ENCODE assay signal across 7 cellular contexts in the genomic region with DNA sequence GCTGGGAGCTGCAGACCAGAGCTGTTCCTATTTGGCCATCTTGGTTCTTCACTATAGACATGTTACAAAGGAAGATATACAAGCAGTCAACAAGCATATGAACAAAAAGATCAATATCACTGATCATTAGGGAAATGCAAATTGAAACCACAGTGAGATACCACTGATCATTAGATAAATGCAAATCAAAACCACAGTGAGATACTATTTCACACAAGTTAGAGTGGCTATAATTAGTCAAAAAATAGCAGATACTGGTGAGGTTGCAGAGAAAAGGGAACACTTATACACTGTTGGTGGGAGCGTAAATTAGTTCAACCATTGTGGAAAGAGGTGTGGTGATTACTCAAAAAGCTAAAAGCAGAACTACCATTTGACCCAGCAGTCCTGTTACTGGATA.
ATAC-seq lines count a peak whose summit lies in the region.

No MANE protein-coding gene starts in this region.

- ATAC-seq in GM18502 (IDR thresholded peaks at IDR 0.05; ENCODE audit: poor library complexity, unreplicated experiment) = peak; percentile 63
- peak; percentile 96 for ATAC-seq in GM18867 (IDR thresholded peaks at IDR 0.05; ENCODE audit: unreplicated experiment)
- peak; percentile 92 for ATAC-seq in GM19324 (IDR thresholded peaks at IDR 0.05; ENCODE audit: low FRiP score, unreplicated experiment)
- ATAC-seq in GM21367 (IDR thresholded peaks at IDR 0.05; ENCODE audit: unreplicated experiment) = peak; percentile 55
- peak; percentile 79 for ATAC-seq in HG02798 (IDR thresholded peaks at IDR 0.05; ENCODE audit: poor library complexity, unreplicated experiment)
- peak; percentile 54 for ATAC-seq in HG03060 (IDR thresholded peaks at IDR 0.05; ENCODE audit: low read depth, unreplicated experiment)
- peak; percentile 77 for ATAC-seq in HG03469 (IDR thresholded peaks at IDR 0.05; ENCODE audit: unreplicated experiment)

Comparison
In these comparisons a context has a peak if more than half of its experiments do, and no peak if none do; other contexts are left out.
1. Peak in every context shown above with its lines: ATAC-seq.